1 cellular context compared by ENCODE assay signal in the genomic region with DNA sequence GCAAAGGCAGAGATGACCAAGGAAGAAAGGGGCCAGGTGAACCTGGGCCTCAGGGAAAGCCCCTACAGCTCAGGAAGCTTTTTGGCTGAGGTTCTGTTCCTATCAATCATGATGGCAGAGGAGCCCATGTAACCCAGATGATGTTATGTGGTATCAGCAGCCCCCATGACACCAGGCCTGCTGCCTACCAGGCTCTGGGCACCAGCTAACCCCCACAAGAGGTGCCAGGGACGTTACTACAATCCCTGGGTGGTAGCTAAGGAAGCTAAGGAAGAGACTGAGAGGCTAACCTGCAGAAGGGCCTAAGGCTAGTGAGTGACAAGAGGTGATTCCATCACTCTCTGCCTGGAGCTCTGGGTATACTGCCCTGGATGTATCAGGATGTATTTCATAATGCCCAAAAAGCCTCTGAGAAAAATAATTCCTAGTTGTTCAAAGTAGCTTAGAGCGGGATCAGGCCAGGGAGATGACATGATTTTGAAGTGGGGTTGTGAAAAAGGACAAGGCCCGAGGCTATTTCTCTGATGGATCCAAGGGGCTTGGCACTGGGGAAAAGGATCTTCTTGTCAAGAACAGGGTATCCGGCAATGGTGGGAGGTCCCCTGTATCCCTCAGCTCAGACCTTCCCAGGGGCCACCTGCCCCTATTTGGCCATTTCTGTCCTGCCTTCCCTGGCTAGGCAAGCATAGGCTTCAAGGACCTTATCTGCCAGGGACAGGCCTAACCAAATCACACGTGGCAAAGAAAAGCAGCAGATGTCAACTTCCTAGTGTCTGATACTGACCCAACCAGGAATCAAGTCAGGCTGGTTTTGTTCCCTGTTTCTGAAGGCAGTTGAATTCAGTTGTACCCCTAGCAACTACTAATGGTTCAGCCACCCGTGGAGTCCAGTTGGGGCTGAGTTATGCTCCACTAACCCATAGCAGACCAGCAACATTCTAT.
A peak's percentile ranks its signal among the peaks of the same experiment; 100 is the strongest.
TF ChIP-seq lines count a peak whose summit lies in the region.

No MANE protein-coding gene starts in this region.

TF ChIP-seq in K562, 482 proteins besides CTCF, POLR2A, EP300 and RAD21 (continued from another document and continues in another):
- TF ChIP-seq, protein P1, sequence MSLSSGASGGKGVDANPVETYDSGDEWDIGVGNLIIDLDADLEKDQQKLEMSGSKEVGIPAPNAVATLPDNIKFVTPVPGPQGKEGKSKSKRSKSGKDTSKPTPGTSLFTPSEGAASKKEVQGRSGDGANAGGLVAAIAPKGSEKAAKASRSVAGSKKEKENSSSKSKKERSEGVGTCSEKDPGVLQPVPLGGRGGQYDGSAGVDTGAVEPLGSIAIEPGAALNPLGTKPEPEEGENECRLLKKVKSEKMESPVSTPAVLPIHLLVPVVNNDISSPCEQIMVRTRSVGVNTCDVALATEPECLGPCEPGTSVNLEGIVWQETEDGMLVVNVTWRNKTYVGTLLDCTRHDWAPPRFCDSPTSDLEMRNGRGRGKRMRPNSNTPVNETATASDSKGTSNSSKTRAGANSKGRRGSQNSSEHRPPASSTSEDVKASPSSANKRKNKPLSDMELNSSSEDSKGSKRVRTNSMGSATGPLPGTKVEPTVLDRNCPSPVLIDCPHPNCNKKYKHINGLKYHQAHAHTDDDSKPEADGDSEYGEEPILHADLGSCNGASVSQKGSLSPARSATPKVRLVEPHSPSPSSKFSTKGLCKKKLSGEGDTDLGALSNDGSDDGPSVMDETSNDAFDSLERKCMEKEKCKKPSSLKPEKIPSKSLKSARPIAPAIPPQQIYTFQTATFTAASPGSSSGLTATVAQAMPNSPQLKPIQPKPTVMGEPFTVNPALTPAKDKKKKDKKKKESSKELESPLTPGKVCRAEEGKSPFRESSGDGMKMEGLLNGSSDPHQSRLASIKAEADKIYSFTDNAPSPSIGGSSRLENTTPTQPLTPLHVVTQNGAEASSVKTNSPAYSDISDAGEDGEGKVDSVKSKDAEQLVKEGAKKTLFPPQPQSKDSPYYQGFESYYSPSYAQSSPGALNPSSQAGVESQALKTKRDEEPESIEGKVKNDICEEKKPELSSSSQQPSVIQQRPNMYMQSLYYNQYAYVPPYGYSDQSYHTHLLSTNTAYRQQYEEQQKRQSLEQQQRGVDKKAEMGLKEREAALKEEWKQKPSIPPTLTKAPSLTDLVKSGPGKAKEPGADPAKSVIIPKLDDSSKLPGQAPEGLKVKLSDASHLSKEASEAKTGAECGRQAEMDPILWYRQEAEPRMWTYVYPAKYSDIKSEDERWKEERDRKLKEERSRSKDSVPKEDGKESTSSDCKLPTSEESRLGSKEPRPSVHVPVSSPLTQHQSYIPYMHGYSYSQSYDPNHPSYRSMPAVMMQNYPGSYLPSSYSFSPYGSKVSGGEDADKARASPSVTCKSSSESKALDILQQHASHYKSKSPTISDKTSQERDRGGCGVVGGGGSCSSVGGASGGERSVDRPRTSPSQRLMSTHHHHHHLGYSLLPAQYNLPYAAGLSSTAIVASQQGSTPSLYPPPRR (CRISPR knock-in tag; IDR thresholded peaks at IDR 0.05; ENCODE audit: borderline replicate concordance) = no peak
- TF ChIP-seq ZNF239 (CRISPR knock-in tag; IDR thresholded peaks at IDR 0.05) (no peak; the same call in 1 of the 2 replicates), CREBBP (IDR thresholded peaks at IDR 0.05; ENCODE audit: low read depth, low read length) (no peak), POLR2AphosphoS2 (IDR thresholded peaks at IDR 0.05; ENCODE audit: low read length) (peak; percentile 74), RCOR1 (IDR thresholded peaks at IDR 0.05; ENCODE audit: borderline replicate concordance in 1 of 2, low read depth in 2 of 2, low read length in 2 of 2) (peak in 1 of 2 experiments; percentile 41; a peak in 1 of 4 replicates), NCOA6 (IDR thresholded peaks at IDR 0.05) (no peak), PYGO2 (tag; IDR thresholded peaks at IDR 0.05) (no peak), ZEB2 (IDR thresholded peaks at IDR 0.05) (no peak), SMARCC2 (IDR thresholded peaks at IDR 0.05; ENCODE audit: low read depth) (no peak)
- TF ChIP-seq, protein P2, sequence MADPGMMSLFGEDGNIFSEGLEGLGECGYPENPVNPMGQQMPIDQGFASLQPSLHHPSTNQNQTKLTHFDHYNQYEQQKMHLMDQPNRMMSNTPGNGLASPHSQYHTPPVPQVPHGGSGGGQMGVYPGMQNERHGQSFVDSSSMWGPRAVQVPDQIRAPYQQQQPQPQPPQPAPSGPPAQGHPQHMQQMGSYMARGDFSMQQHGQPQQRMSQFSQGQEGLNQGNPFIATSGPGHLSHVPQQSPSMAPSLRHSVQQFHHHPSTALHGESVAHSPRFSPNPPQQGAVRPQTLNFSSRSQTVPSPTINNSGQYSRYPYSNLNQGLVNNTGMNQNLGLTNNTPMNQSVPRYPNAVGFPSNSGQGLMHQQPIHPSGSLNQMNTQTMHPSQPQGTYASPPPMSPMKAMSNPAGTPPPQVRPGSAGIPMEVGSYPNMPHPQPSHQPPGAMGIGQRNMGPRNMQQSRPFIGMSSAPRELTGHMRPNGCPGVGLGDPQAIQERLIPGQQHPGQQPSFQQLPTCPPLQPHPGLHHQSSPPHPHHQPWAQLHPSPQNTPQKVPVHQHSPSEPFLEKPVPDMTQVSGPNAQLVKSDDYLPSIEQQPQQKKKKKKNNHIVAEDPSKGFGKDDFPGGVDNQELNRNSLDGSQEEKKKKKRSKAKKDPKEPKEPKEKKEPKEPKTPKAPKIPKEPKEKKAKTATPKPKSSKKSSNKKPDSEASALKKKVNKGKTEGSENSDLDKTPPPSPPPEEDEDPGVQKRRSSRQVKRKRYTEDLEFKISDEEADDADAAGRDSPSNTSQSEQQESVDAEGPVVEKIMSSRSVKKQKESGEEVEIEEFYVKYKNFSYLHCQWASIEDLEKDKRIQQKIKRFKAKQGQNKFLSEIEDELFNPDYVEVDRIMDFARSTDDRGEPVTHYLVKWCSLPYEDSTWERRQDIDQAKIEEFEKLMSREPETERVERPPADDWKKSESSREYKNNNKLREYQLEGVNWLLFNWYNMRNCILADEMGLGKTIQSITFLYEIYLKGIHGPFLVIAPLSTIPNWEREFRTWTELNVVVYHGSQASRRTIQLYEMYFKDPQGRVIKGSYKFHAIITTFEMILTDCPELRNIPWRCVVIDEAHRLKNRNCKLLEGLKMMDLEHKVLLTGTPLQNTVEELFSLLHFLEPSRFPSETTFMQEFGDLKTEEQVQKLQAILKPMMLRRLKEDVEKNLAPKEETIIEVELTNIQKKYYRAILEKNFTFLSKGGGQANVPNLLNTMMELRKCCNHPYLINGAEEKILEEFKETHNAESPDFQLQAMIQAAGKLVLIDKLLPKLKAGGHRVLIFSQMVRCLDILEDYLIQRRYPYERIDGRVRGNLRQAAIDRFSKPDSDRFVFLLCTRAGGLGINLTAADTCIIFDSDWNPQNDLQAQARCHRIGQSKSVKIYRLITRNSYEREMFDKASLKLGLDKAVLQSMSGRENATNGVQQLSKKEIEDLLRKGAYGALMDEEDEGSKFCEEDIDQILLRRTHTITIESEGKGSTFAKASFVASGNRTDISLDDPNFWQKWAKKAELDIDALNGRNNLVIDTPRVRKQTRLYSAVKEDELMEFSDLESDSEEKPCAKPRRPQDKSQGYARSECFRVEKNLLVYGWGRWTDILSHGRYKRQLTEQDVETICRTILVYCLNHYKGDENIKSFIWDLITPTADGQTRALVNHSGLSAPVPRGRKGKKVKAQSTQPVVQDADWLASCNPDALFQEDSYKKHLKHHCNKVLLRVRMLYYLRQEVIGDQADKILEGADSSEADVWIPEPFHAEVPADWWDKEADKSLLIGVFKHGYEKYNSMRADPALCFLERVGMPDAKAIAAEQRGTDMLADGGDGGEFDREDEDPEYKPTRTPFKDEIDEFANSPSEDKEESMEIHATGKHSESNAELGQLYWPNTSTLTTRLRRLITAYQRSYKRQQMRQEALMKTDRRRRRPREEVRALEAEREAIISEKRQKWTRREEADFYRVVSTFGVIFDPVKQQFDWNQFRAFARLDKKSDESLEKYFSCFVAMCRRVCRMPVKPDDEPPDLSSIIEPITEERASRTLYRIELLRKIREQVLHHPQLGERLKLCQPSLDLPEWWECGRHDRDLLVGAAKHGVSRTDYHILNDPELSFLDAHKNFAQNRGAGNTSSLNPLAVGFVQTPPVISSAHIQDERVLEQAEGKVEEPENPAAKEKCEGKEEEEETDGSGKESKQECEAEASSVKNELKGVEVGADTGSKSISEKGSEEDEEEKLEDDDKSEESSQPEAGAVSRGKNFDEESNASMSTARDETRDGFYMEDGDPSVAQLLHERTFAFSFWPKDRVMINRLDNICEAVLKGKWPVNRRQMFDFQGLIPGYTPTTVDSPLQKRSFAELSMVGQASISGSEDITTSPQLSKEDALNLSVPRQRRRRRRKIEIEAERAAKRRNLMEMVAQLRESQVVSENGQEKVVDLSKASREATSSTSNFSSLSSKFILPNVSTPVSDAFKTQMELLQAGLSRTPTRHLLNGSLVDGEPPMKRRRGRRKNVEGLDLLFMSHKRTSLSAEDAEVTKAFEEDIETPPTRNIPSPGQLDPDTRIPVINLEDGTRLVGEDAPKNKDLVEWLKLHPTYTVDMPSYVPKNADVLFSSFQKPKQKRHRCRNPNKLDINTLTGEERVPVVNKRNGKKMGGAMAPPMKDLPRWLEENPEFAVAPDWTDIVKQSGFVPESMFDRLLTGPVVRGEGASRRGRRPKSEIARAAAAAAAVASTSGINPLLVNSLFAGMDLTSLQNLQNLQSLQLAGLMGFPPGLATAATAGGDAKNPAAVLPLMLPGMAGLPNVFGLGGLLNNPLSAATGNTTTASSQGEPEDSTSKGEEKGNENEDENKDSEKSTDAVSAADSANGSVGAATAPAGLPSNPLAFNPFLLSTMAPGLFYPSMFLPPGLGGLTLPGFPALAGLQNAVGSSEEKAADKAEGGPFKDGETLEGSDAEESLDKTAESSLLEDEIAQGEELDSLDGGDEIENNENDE (IDR thresholded peaks at IDR 0.05; ENCODE audit: low read depth, low read length) = no peak
- TF ChIP-seq, protein P3, sequence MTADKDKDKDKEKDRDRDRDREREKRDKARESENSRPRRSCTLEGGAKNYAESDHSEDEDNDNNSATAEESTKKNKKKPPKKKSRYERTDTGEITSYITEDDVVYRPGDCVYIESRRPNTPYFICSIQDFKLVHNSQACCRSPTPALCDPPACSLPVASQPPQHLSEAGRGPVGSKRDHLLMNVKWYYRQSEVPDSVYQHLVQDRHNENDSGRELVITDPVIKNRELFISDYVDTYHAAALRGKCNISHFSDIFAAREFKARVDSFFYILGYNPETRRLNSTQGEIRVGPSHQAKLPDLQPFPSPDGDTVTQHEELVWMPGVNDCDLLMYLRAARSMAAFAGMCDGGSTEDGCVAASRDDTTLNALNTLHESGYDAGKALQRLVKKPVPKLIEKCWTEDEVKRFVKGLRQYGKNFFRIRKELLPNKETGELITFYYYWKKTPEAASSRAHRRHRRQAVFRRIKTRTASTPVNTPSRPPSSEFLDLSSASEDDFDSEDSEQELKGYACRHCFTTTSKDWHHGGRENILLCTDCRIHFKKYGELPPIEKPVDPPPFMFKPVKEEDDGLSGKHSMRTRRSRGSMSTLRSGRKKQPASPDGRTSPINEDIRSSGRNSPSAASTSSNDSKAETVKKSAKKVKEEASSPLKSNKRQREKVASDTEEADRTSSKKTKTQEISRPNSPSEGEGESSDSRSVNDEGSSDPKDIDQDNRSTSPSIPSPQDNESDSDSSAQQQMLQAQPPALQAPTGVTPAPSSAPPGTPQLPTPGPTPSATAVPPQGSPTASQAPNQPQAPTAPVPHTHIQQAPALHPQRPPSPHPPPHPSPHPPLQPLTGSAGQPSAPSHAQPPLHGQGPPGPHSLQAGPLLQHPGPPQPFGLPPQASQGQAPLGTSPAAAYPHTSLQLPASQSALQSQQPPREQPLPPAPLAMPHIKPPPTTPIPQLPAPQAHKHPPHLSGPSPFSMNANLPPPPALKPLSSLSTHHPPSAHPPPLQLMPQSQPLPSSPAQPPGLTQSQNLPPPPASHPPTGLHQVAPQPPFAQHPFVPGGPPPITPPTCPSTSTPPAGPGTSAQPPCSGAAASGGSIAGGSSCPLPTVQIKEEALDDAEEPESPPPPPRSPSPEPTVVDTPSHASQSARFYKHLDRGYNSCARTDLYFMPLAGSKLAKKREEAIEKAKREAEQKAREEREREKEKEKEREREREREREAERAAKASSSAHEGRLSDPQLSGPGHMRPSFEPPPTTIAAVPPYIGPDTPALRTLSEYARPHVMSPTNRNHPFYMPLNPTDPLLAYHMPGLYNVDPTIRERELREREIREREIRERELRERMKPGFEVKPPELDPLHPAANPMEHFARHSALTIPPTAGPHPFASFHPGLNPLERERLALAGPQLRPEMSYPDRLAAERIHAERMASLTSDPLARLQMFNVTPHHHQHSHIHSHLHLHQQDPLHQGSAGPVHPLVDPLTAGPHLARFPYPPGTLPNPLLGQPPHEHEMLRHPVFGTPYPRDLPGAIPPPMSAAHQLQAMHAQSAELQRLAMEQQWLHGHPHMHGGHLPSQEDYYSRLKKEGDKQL (CRISPR knock-in tag; IDR thresholded peaks at IDR 0.05; ENCODE audit: borderline replicate concordance) = 0 out of 2 replicates have a peak, but pooled peaks have one; percentile 30
- TF ChIP-seq, protein P4, sequence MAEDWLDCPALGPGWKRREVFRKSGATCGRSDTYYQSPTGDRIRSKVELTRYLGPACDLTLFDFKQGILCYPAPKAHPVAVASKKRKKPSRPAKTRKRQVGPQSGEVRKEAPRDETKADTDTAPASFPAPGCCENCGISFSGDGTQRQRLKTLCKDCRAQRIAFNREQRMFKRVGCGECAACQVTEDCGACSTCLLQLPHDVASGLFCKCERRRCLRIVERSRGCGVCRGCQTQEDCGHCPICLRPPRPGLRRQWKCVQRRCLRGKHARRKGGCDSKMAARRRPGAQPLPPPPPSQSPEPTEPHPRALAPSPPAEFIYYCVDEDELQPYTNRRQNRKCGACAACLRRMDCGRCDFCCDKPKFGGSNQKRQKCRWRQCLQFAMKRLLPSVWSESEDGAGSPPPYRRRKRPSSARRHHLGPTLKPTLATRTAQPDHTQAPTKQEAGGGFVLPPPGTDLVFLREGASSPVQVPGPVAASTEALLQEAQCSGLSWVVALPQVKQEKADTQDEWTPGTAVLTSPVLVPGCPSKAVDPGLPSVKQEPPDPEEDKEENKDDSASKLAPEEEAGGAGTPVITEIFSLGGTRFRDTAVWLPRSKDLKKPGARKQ (CRISPR knock-in tag; IDR thresholded peaks at IDR 0.05) = no peak
